Comparison of ENCODE assay signal across 6 cellular contexts in genomic region chr22:25969286-25969685, GRCh38.
"Had no signal": no experiment of that assay in that cellular context is flagged by ENCODE, and none has a peak within 500 bp of the region (broad histone marks: within the 10 kb centered on the region; RNA-seq: fewer than 3 reads in every experiment).

No MANE protein-coding gene starts in this region.

- DNase-seq: GDM1, GF-D8 had no signal

- FAIRE-seq: G401.6, GM12891, GM18507, GM19239 had no signal
